ENCODE assay signal across 8 cellular contexts in genomic region chr11:128802358-128802981, GRCh38.
DNase-seq lines count a peak whose midpoint lies in the region; TF ChIP-seq lines count a peak whose summit lies in the region.

No MANE protein-coding gene starts in this region.

- TF ChIP-seq CTCF in Loucy (conservative IDR thresholded peaks at IDR 0.05; ENCODE audit: low read length) (peak; percentile 38), choroid plexus epithelial cell (conservative IDR thresholded peaks at IDR 0.05; ENCODE audit: low read depth, low read length) (peak; percentile 62), testis (IDR thresholded peaks at IDR 0.05) (no peak)

- no peak overlapping the region for H2AK5ac ChIP-seq in neuronal stem cell (ENCODE audit: low read depth, low read length)

- H3K9me2 ChIP-seq in Loucy (replicated peaks; ENCODE audit: low read depth, low read length): no peaks in the 10 kb centered on the region

- intact Hi-C loops in testis (cut with DNase I; ENCODE audit: low total_unique reads): no loop called here
- intact Hi-C loops in posterior cingulate gyrus (cut with DNase I): no loop called here

- WGBS in neuronal stem cell (ENCODE audit: extremely low coverage in 2 of 2, insufficient read length in 2 of 2, insufficient replicate concordance in 1 of 2), 2 donors: no CpG with 5 or more reads among the region's 4 CpGs
- 86 to 87% methylated on average over 3 to 4 of the region's 4 CpGs for WGBS in testis, 2 donors

- H2BK15ac ChIP-seq in neuronal stem cell (ENCODE audit: low read length): no peak overlapping the region

- H3K36me3 ChIP-seq in Loucy (ENCODE audit: insufficient read depth, low read length) (peaks cover 95% of the 10 kb centered on the region; the same call in 1 of the 2 replicates), neuronal stem cell (replicated peaks in 1 of 2; ENCODE audit: control insufficient read depth in 2 of 2, insufficient read depth in 2 of 2, low read length in 2 of 2) (no peaks in the 10 kb centered on the region), testis (ENCODE audit: low read depth, missing control alignments) (no peaks in the 10 kb centered on the region)

- H3K79me1 ChIP-seq in neuronal stem cell (ENCODE audit: low read depth, low read length): no peaks in the 10 kb centered on the region

- H3K23ac ChIP-seq in neuronal stem cell (ENCODE audit: low read depth, low read length, poor library complexity): no peak overlapping the region

- no peak overlapping the region for H2BK5ac ChIP-seq in neuronal stem cell (ENCODE audit: low read length)

- no peaks in the 10 kb centered on the region for H3K79me2 ChIP-seq in Loucy (ENCODE audit: insufficient read depth, low read length)

- H3K4me1 ChIP-seq in Loucy (ENCODE audit: insufficient read depth, low read length, poor library complexity, severe bottlenecking): no peaks in the 10 kb centered on the region
- peaks cover 5 to 10% of the 10 kb centered on the region in 2 donors for H3K4me1 ChIP-seq in neuronal stem cell (ENCODE audit: control insufficient read depth in 2 of 2, insufficient read depth in 1 of 2, low read depth in 1 of 2, low read length in 2 of 2)
- H3K4me1 ChIP-seq in testis: no peaks in the 10 kb centered on the region

- H2AFZ ChIP-seq in Loucy (ENCODE audit: low read length): no peak overlapping the region
- H2AFZ ChIP-seq in neuronal stem cell (ENCODE audit: low read length): no peak overlapping the region

- H3K27ac ChIP-seq in neuronal stem cell (replicated peaks; ENCODE audit: low read length) (no peak overlapping the region), testis (no peak overlapping the region)

- DNase-seq in NCI-H2107 treated with DMSO at 0.1 percent for 48 hours (lab: John Stamatoyannopoulos, UW; ENCODE audit: unreplicated experiment): peak; percentile 3
- DNase-seq in NCI-H2107 (lab: John Stamatoyannopoulos, UW): no peak
- peak; percentile 43 for DNase-seq in choroid plexus epithelial cell (ENCODE audit: low read depth)
- peak; percentile 26 for DNase-seq in neuronal stem cell (ENCODE audit: low spot score)
- no peak for DNase-seq in testis
- no peak for DNase-seq in posterior cingulate gyrus
- no peak for DNase-seq in NCI-H446 treated with DMSO at 0.1 percent for 48 hours (lab: John Stamatoyannopoulos, UW)

- no peak overlapping the region for H3K14ac ChIP-seq in neuronal stem cell (ENCODE audit: low read length)

- H2BK12ac ChIP-seq in neuronal stem cell (ENCODE audit: low read length): no peak overlapping the region

- TF ChIP-seq POLR2A in testis (IDR thresholded peaks at IDR 0.05): no peak

- H3K18ac ChIP-seq in neuronal stem cell (ENCODE audit: low read length): no peak overlapping the region

- H4K20me1 ChIP-seq in Loucy (ENCODE audit: insufficient read depth, low read length, poor library complexity, severe bottlenecking): no peaks in the 10 kb centered on the region

- H3K4me2 ChIP-seq in Loucy (ENCODE audit: low read depth, low read length, poor library complexity, severe bottlenecking) (no peak overlapping the region), neuronal stem cell (ENCODE audit: insufficient read depth, low read length, poor library complexity, severe bottlenecking) (no peak overlapping the region)

- no peak overlapping the region for H3K4me3 ChIP-seq in Loucy (ENCODE audit: low read length, poor library complexity, severe bottlenecking)
- H3K4me3 ChIP-seq in choroid plexus epithelial cell (ENCODE audit: low read depth, low read length): no peak overlapping the region
- no peak overlapping the region for H3K4me3 ChIP-seq in neuronal stem cell (ENCODE audit: low read length in 2 of 2)
- H3K4me3 ChIP-seq in testis: no peak overlapping the region

- H3K9me3 ChIP-seq in Loucy (ENCODE audit: insufficient read depth, low read depth, low read length) (no peaks in the 10 kb centered on the region), neuronal stem cell (replicated peaks in 1 of 2; ENCODE audit: control insufficient read depth in 2 of 2, insufficient read depth in 1 of 2, low read depth in 1 of 2, low read length in 2 of 2) (no peaks in the 10 kb centered on the region), testis (no peaks in the 10 kb centered on the region)

- no peak overlapping the region for H3K4ac ChIP-seq in neuronal stem cell (ENCODE audit: low read length)

- no peak overlapping the region for H4K91ac ChIP-seq in neuronal stem cell (ENCODE audit: low read depth, low read length, poor library complexity)

- H3K27me3 ChIP-seq in Loucy (ENCODE audit: insufficient read depth, low read length, poor library complexity, severe bottlenecking) (no peaks in the 10 kb centered on the region), neuronal stem cell (ENCODE audit: control insufficient read depth in 3 of 3, insufficient read depth in 3 of 3, low read depth in 1 of 3, low read length in 3 of 3) (no peaks in the 10 kb centered on the region), testis (no peaks in the 10 kb centered on the region)

- H4K8ac ChIP-seq in neuronal stem cell (ENCODE audit: low read depth, low read length): no peak overlapping the region

- H3K9ac ChIP-seq in Loucy (ENCODE audit: low read depth, low read length, poor library complexity, severe bottlenecking): no peak overlapping the region
- no peak overlapping the region for H3K9ac ChIP-seq in neuronal stem cell (ENCODE audit: low read depth, low read length, poor library complexity)

- H2BK120ac ChIP-seq in neuronal stem cell (ENCODE audit: low read depth, low read length): no peak overlapping the region

- H3F3A ChIP-seq in Loucy (ENCODE audit: low read depth): no peaks in the 10 kb centered on the region

Comparison
In these comparisons a context has a peak if more than half of its experiments do, and no peak if none do; other contexts are left out.
1. DNase-seq: peak in NCI-H2107 treated with DMSO at 0.1 percent for 48 hours (single experiment), choroid plexus epithelial cell (single experiment) and neuronal stem cell (single experiment); none in NCI-H2107 (single experiment), testis (single experiment), posterior cingulate gyrus (0 of 10) and NCI-H446 treated with DMSO at 0.1 percent for 48 hours (single experiment).
2. CTCF ChIP-seq: peak in Loucy (single experiment) and choroid plexus epithelial cell (single experiment); none in testis (0 of 3).